Comparison of ENCODE assay signal across 8 cellular contexts in genomic region chr11:74570266-74571061, GRCh38. TPM values are rescaled to one million over a fixed set of nuclear protein-coding genes. Genes with fewer than 3 reads are reported as not detected.
DNase-seq lines count a peak whose midpoint lies in the region; ATAC-seq, FAIRE-seq and TF ChIP-seq lines count a peak whose summit lies in the region.

No MANE protein-coding gene starts in this region.

- H3K27ac ChIP-seq in ovary: no peak overlapping the region

- TF ChIP-seq EP300 in ovary (IDR thresholded peaks at IDR 0.05): no peak

- no peak overlapping the region for H3K27ac Mint-ChIP-seq in WTC11

- peak; percentile 72 for TF ChIP-seq CTCF in GM12864 (IDR thresholded peaks at IDR 0.05; ENCODE audit: low read depth, low read length, missing control alignments)
- TF ChIP-seq CTCF in WTC11 (IDR thresholded peaks at IDR 0.05): no peak
- TF ChIP-seq CTCF in ovary (IDR thresholded peaks at IDR 0.05): peak; percentile 23 to 68 (median 59)

- H3K36me3 Mint-ChIP-seq in WTC11: no peaks in the 10 kb centered on the region

- TF ChIP-seq POLR2A in ovary (IDR thresholded peaks at IDR 0.05): no peak

- H3K4me1 ChIP-seq in ovary (ENCODE audit: insufficient read depth): no peaks in the 10 kb centered on the region

- 54 to 58% (median 58%) methylated on average over 8 of the region's 8 CpGs for WGBS in ovary, 3 donors

- no peak overlapping the region for H3K4me3 ChIP-seq in GM12864 (ENCODE audit: low read depth, low read length)
- no peak overlapping the region for H3K4me3 ChIP-seq in ovary

- no peaks in the 10 kb centered on the region for H3K4me1 Mint-ChIP-seq in WTC11

- intact Hi-C loops in ovary (cut with DNase I): loop anchor here in 3 of 4 donors (2.0 to 10.0 kb wide), 6 partner anchors 116 to 316 kb away; no protein-coding TSS in a partner anchor

- DNase-seq in ACHN: peak; percentile 49
- DNase-seq in GM12864 (ENCODE audit: low read depth): peak; percentile 13
- DNase-seq in NCI-H1930 (lab: John Stamatoyannopoulos, UW): peak; percentile 21 to 43
- peak; percentile 53 for DNase-seq in WTC11 (ENCODE audit: low spot score)
- peak; percentile 13 to 56 for DNase-seq in frontal cortex (ENCODE audit: low spot score in 2 of 2)
- peak in 4 of 5 donors; percentile 30 to 58 (median 38) for DNase-seq in ovary
- DNase-seq in activated CD4-positive, CD25-positive, alpha-beta regulatory T cell (lab: John Stamatoyannopoulos, UW): no peak

- POLR2A ChIA-PET in WTC11 (lab: Charles Lee): no interaction called here

- CTCF ChIA-PET in WTC11 (lab: Charles Lee): interaction anchor here (0.6 to 10.7 kb wide), 27 partner anchors 10 to 639 kb away, joined by 3 to 212 read pairs (median 4); partner anchors contain the start of gene LIPT2

- ATAC-seq in WTC11 (peak; percentile 95), GM19351 (IDR thresholded peaks at IDR 0.05; ENCODE audit: unreplicated experiment) (no peak)

- no peaks in the 10 kb centered on the region for H3K27me3 Mint-ChIP-seq in WTC11 (ENCODE audit: low read depth)

- no peaks in the 10 kb centered on the region for H3K36me3 ChIP-seq in ovary

- no peaks in the 10 kb centered on the region for H3K27me3 ChIP-seq in ovary

- no peaks in the 10 kb centered on the region for H3K9me3 Mint-ChIP-seq in WTC11

- no peak for FAIRE-seq in frontal cortex (lab: Jason Lieb, UNC)

- H3K4me3 Mint-ChIP-seq in WTC11: no peak overlapping the region

- in situ Hi-C loops in ACHN (cut with HindIII; ENCODE audit: low pct_ligation_motif_present, low pct_unique_long_range_greater_than_20kb, low sequenced_read_pairs): no loop called here

- no peaks in the 10 kb centered on the region for H3K9me3 ChIP-seq in ovary

TF ChIP-seq in WTC11, 78 proteins besides CTCF, POLR2A, EP300 and RAD21:
- TF ChIP-seq TEAD4 (CRISPR knock-in tag; IDR thresholded peaks at IDR 0.05) (no peak), ATF6 (CRISPR knock-in tag; IDR thresholded peaks at IDR 0.05) (no peak), ZMAT4 (CRISPR knock-in tag; IDR thresholded peaks at IDR 0.05) (no peak), IRF1 (CRISPR knock-in tag; IDR thresholded peaks at IDR 0.05) (no peak), HMGA2 (CRISPR knock-in tag; IDR thresholded peaks at IDR 0.05) (no peak), STAT6 (CRISPR knock-in tag; conservative IDR thresholded peaks at IDR 0.05; ENCODE audit: low read depth) (no peak), CBFB (CRISPR knock-in tag; IDR thresholded peaks at IDR 0.05; ENCODE audit: low read depth) (no peak), ZNF281 (CRISPR knock-in tag; IDR thresholded peaks at IDR 0.05) (no peak), ZBTB21 (CRISPR knock-in tag; IDR thresholded peaks at IDR 0.05; ENCODE audit: borderline replicate concordance) (no peak), ZNF317 (CRISPR knock-in tag; IDR thresholded peaks at IDR 0.05; ENCODE audit: borderline replicate concordance, low read depth) (no peak), ZNF396 (CRISPR knock-in tag; IDR thresholded peaks at IDR 0.05; ENCODE audit: borderline replicate concordance) (no peak)

RNA-seq across cellular contexts. Expression of gene POLD3, which starts 21.9 kb away (rescaled TPM):
- total RNA-seq in WTC11 (2021) (21.9 to 24.1 TPM (median 23.4 TPM) in 3 replicates), frontal cortex (15.9 TPM), ovary (10 to 100 TPM in 6 of 7 donors, 1 to 10 TPM in 1; 8.5 to 19.0 (median 17.0) TPM)
- 10 to 100 TPM in 1 of 2 donors, 1 to 10 TPM in 1; 8.2 to 17.1 TPM for polyA plus RNA-seq in ovary

Comparison
In these comparisons a context has a peak if more than half of its experiments do, and no peak if none do; other contexts are left out.
1. DNase-seq: peak in ACHN (single experiment), GM12864 (single experiment), NCI-H1930 (2 of 2), WTC11 (single experiment), frontal cortex (2 of 2) and ovary (4 of 5); none in activated CD4-positive, CD25-positive, alpha-beta regulatory T cell (0 of 4).